In genomic region chr13:112731667-112732616, GRCh38 we compare ENCODE assay signal across 17 cellular contexts. TPM values are rescaled to one million over a fixed set of nuclear protein-coding genes. Genes with fewer than 3 reads are reported as not detected.
DNase-seq lines count a peak whose midpoint lies in the region; ATAC-seq and TF ChIP-seq lines count a peak whose summit lies in the region.
"Had no signal": no experiment of that assay in that cellular context is flagged by ENCODE, and none has a peak within 500 bp of the region (broad histone marks: within the 10 kb centered on the region; RNA-seq: fewer than 3 reads in every experiment).

No MANE protein-coding gene starts in this region.

- POLR2A ChIA-PET in HEK293 (lab: Yijun Ruan, JAX) = no interaction called here

- H3F3A ChIP-seq in GM23338 (replicated peaks; ENCODE audit: low read depth) = peaks cover 22% of the 10 kb centered on the region; the same call in 1 of the 2 replicates

- H3K9me3 Mint-ChIP-seq in GM23338 (no peaks in the 10 kb centered on the region), progenitor cell of endocrine pancreas (ENCODE audit: low read depth) (no peaks in the 10 kb centered on the region)
- H3K9me3 Mint-ChIP-seq: CD4-positive, CD25-positive, alpha-beta regulatory T cell had no signal

- H3K4me1 Mint-ChIP-seq in GM23338 = peaks cover 87% of the 10 kb centered on the region
- H3K4me1 Mint-ChIP-seq in progenitor cell of endocrine pancreas (ENCODE audit: low read depth) = peaks cover 42% of the 10 kb centered on the region

- no peak overlapping the region; the same call in 2 of the 3 replicates for H3K4me3 Mint-ChIP-seq in GM23338
- H3K4me3 Mint-ChIP-seq in progenitor cell of endocrine pancreas (ENCODE audit: low read depth) = no peak overlapping the region
- H3K4me3 Mint-ChIP-seq: CD4-positive, CD25-positive, alpha-beta regulatory T cell had no signal

- no peak for ATAC-seq in GM23338

- DNase-seq in GM23338 (ENCODE audit: low spot score) (no peak), islet precursor cell (peak; percentile 47), progenitor cell of endocrine pancreas (ENCODE audit: low spot score, unreplicated experiment) (no peak), C1 segment of cervical spinal cord (lab: John Stamatoyannopoulos, UW) (no peak), amniotic stem cell (lab: John Stamatoyannopoulos, UW) (no peak)
- DNase-seq in activated naive CD4-positive, alpha-beta T cell (lab: John Stamatoyannopoulos, UW) = no peak
- DNase-seq: ACHN; AML-193; CD4-positive, CD25-positive, alpha-beta regulatory T cell; NCI-H1694 treated with DMSO at 0.1 percent for 48 hours; NCI-H2107; NCI-H2227 treated with DMSO at 0.1 percent for 48 hours; NCI-H524; SHP77 treated with DMSO at 0.1 percent for 48 hours had no signal

- no peak overlapping the region for H3K4me3 ChIP-seq in GM23338
- no peak overlapping the region for H3K4me3 ChIP-seq in HEK293 (ENCODE audit: low read depth, low read length)
- H3K4me3 ChIP-seq: Peyer's patch had no signal

- H3K4me2 ChIP-seq in GM23338 = no peak overlapping the region

- H3K9me3 ChIP-seq in HEK293 (ENCODE audit: control insufficient read depth, insufficient read depth, low read depth, low read length) = no peaks in the 10 kb centered on the region
- H3K9me3 ChIP-seq: Peyer's patch had no signal

- H3K4me1 ChIP-seq in GM23338 (ENCODE audit: insufficient read depth) = peaks cover 65% of the 10 kb centered on the region
- H3K4me1 ChIP-seq in HEK293 (ENCODE audit: control insufficient read depth, insufficient read depth, low read length) = peaks cover 2% of the 10 kb centered on the region; the same call in 1 of the 2 replicates
- H3K4me1 ChIP-seq: Peyer's patch had no signal

- H3K79me2 ChIP-seq in GM23338 (replicated peaks; ENCODE audit: insufficient read depth) = peaks cover 79% of the 10 kb centered on the region

- H3K27me3 ChIP-seq in GM23338 (ENCODE audit: insufficient read depth) = no peaks in the 10 kb centered on the region
- H3K27me3 ChIP-seq: Peyer's patch had no signal

- H3K27ac ChIP-seq in GM23338 (ENCODE audit: low read depth) (peak overlapping the region; percentile 96), HEK293 (ENCODE audit: extremely low read depth, low read depth, low read length) (no peak overlapping the region)
- H3K27ac ChIP-seq: HL-60, Peyer's patch had no signal

- TF ChIP-seq CTCF in GM23338 (conservative IDR thresholded peaks at IDR 0.05; ENCODE audit: low read depth in 2 of 2) = no peak
- TF ChIP-seq CTCF in HEK293 (tag by site-specific recombination; IDR thresholded peaks at IDR 0.05) = no peak
- no peak for TF ChIP-seq CTCF in progenitor cell of endocrine pancreas (IDR thresholded peaks at IDR 0.05; ENCODE audit: unreplicated experiment)

- H3K27me3 Mint-ChIP-seq in GM23338 (ENCODE audit: insufficient read depth, low read depth, poor library complexity) (peaks cover 13% of the 10 kb centered on the region), progenitor cell of endocrine pancreas (no peaks in the 10 kb centered on the region)
- H3K27me3 Mint-ChIP-seq: CD4-positive, CD25-positive, alpha-beta regulatory T cell had no signal

- no peaks in the 10 kb centered on the region for H3K9me2 ChIP-seq in GM23338 (ENCODE audit: insufficient read depth)

- H4K20me1 ChIP-seq in GM23338 (replicated peaks; ENCODE audit: insufficient read depth) = no peaks in the 10 kb centered on the region

- H3K36me3 Mint-ChIP-seq in GM23338 (ENCODE audit: low read depth) (peaks cover 2% of the 10 kb centered on the region; the same call in 1 of the 3 replicates), progenitor cell of endocrine pancreas (ENCODE audit: insufficient read depth) (peaks cover 9% of the 10 kb centered on the region)

- peak overlapping the region; percentile 87 for H3K27ac Mint-ChIP-seq in GM23338
- peak overlapping the region; percentile 80 for H3K27ac Mint-ChIP-seq in progenitor cell of endocrine pancreas

- CTCF ChIA-PET in HEK293 (lab: Yijun Ruan, JAX) = interaction anchor here (0.7 kb wide), 1 partner anchor 46 kb away, joined by 6 read pairs; no protein-coding TSS in a partner anchor

- no peak overlapping the region for H2AFZ ChIP-seq in GM23338

- no peaks in the 10 kb centered on the region for H3K36me3 ChIP-seq in GM23338 (ENCODE audit: insufficient read depth)
- no peaks in the 10 kb centered on the region for H3K36me3 ChIP-seq in HEK293 (ENCODE audit: control insufficient read depth in 2 of 2, insufficient read depth in 1 of 2, low read length in 2 of 2)
- H3K36me3 ChIP-seq: Peyer's patch had no signal

TF ChIP-seq in GM23338, 12 proteins besides CTCF, POLR2A, EP300 and RAD21:
- no peak for TF ChIP-seq POLR2AphosphoS5 (IDR thresholded peaks at IDR 0.05; ENCODE audit: low read depth)

TF ChIP-seq in HEK293, 187 proteins besides CTCF, POLR2A, EP300 and RAD21:
- TF ChIP-seq ZNF596 (tag by site-specific recombination; IDR thresholded peaks at IDR 0.05) (peak; percentile 64), ZBTB6 (tag by site-specific recombination; IDR thresholded peaks at IDR 0.05) (peak; percentile 41; the same call in 1 of the 2 replicates), ZNF138 (tag by site-specific recombination; IDR thresholded peaks at IDR 0.05; ENCODE audit: borderline replicate concordance) (no peak), ZNF366 (tag by site-specific recombination; conservative IDR thresholded peaks at IDR 0.05) (0 out of 2 replicates have a peak, but pooled peaks have one; percentile 14), ZBTB26 (tag by site-specific recombination; optimal IDR thresholded peaks at IDR 0.05) (no peak)

RNA-seq across cellular contexts. Expression of gene ATP11A, which starts 42.1 kb away (rescaled TPM):
- total RNA-seq in GM23338 (2014; rRNA removed; shearing (Covaris generic)) = 35.1 and 52.6 TPM in 2 replicates
- 12.3 and 12.8 TPM in 2 replicates for polyA plus RNA-seq in GM23338 (2016; fragmentation: Nextera tagmentation; extraction: Ambion mirVana)
- 100 and 109 TPM in 2 replicates for total RNA-seq in progenitor cell of endocrine pancreas
